Comparison of ENCODE assay signal across 8 cellular contexts in the genomic region with DNA sequence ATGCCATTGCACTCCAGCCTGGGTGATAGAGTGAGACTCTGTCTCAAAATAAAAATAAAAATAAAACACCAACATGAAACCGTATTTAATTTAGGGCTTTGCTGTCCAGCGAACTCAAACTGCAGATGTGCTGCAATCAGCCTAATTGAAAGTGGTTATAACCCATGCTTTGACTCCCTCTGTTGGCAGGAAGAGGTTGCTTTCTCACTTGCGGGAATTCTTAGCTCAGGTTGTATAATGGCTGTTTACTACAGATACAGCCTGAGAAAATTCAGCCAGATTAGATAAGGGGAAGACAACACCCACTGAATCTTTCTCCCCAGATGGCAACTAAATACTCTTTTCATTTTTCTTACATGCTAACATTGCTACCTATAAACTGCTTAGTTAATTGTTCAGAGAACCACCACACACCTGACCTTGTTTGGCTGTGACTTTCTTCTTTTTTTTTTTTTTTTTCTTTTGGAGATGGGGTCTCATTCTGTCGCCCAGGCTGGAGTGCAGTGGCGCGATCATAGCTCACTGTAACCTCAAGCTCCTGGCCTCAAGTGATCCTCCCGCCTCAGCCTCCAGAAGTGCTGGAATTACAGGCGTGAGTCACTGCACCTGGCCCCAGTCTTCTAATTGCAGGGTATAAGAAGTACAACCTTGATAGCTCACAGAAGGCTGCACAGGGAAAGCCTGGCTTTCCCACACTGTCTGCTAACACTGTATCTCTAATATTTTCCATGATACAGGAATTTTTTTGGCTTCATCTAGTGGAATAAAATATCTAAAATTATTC. TPM values are rescaled to one million over a fixed set of nuclear protein-coding genes. Genes with fewer than 3 reads are reported as not detected.
DNase-seq lines count a peak whose midpoint lies in the region; ATAC-seq and TF ChIP-seq lines count a peak whose summit lies in the region.

No MANE protein-coding gene starts in this region.

- H3K27ac ChIP-seq in SU-DHL-6 (ENCODE audit: low read depth, low read length): no peak overlapping the region
- H3K27ac ChIP-seq in caudate nucleus (ENCODE audit: low read depth, low read length): peak overlapping the region; percentile 65
- peak overlapping the region in 1 of 3 donors; percentile 5 for H3K27ac ChIP-seq in right lobe of liver
- H3K27ac ChIP-seq in transverse colon: peak overlapping the region; percentile 94 to 100 (median 98)

- POLR2A ChIA-PET in GM10248 (lab: Yijun Ruan, JAX): no interaction called here

- no peak overlapping the region for H2AFZ ChIP-seq in SU-DHL-6 (ENCODE audit: low read depth, low read length, severe bottlenecking)

- ATAC-seq in right lobe of liver: peak; percentile 31 to 52 (median 38)

- CTCF ChIA-PET in GM10248 (lab: Yijun Ruan, JAX): interaction anchor here (0.7 to 6.4 kb wide), 29 partner anchors 10 to 540 kb away, joined by 3 to 81 read pairs (median 3); partner anchors contain the start of genes BCAR3 and DR1

- in situ Hi-C loops in transverse colon (cut with MboI; ENCODE audit: low pct_ligation_motif_present in 1 of 4, low pct_unique_long_range_greater_than_20kb in 1 of 4, low sequenced_read_pairs in 3 of 4): loop anchor here in 2 of 4 donors (25.0 kb wide), 2 partner anchors 407 to 532 kb away; partner anchors contain the start of gene FNBP1L (in 1 of the 2)

- H3K9me3 ChIP-seq in SU-DHL-6 (ENCODE audit: insufficient read depth, low read length): no peaks in the 10 kb centered on the region
- no peaks in the 10 kb centered on the region for H3K9me3 ChIP-seq in right lobe of liver
- H3K9me3 ChIP-seq in transverse colon: no peaks in the 10 kb centered on the region

- no peaks in the 10 kb centered on the region for H3K79me2 ChIP-seq in SU-DHL-6 (ENCODE audit: insufficient read depth, low read length)

- H3K4me1 ChIP-seq in right lobe of liver (peaks cover 0 to 6% (median 0%) of the 10 kb centered on the region in 4 donors), transverse colon (peaks cover 11 to 30% (median 20%) of the 10 kb centered on the region in 4 donors)

- no peaks in the 10 kb centered on the region for H3K36me3 ChIP-seq in SU-DHL-6 (ENCODE audit: low read length)
- H3K36me3 ChIP-seq in right lobe of liver: no peaks in the 10 kb centered on the region
- H3K36me3 ChIP-seq in transverse colon: no peaks in the 10 kb centered on the region

- DNase-seq in AG09319 (ENCODE audit: extremely low read depth, low read depth) (peak; percentile 66), GM10248 (ENCODE audit: extremely low spot score) (peak; percentile 62), NCI-H146 (lab: John Stamatoyannopoulos, UW) (peak; percentile 60), caudate nucleus (lab: John Stamatoyannopoulos, UW) (peak in 31 of 61 donors; percentile 1 to 77 (median 13)), right lobe of liver (peak in 1 of 3 donors; percentile 51), transverse colon (peak; percentile 40), ecto neural progenitor cell (ENCODE audit: low spot score) (no peak)

- WGBS in right lobe of liver (ENCODE audit: insufficient coverage, low coverage, low lambda C conversion rate, missing lambda C conversion rate): 21% methylated on average over 7 of the region's 8 CpGs
- WGBS in transverse colon (ENCODE audit: low coverage in 1 of 2), 2 donors: 37 to 41% methylated on average over 7 to 8 of the region's 8 CpGs

- no peak for TF ChIP-seq POLR2A in right lobe of liver (IDR thresholded peaks at IDR 0.05)
- TF ChIP-seq POLR2A in transverse colon (IDR thresholded peaks at IDR 0.05): no peak

- no peak for TF ChIP-seq EP300 in transverse colon (IDR thresholded peaks at IDR 0.05; ENCODE audit: low read depth)

- no peaks in the 10 kb centered on the region for H3K27me3 ChIP-seq in SU-DHL-6 (ENCODE audit: low read length)
- no peaks in the 10 kb centered on the region for H3K27me3 ChIP-seq in right lobe of liver
- H3K27me3 ChIP-seq in transverse colon: no peaks in the 10 kb centered on the region

- TF ChIP-seq CTCF in AG09319 (IDR thresholded peaks at IDR 0.05; ENCODE audit: low read depth, low read length): peak; percentile 89
- TF ChIP-seq CTCF in GM10248 (IDR thresholded peaks at IDR 0.05; ENCODE audit: control extremely low read depth, extremely low read depth, low read depth, missing control alignments): peak; percentile 72
- peak; percentile 71 for TF ChIP-seq CTCF in SU-DHL-6 (IDR thresholded peaks at IDR 0.05; ENCODE audit: insufficient read depth, low read length, poor library complexity, severe bottlenecking)
- peak; percentile 69 to 84 (median 74) for TF ChIP-seq CTCF in right lobe of liver (IDR thresholded peaks at IDR 0.05)
- peak; percentile 56 to 81 (median 67) for TF ChIP-seq CTCF in transverse colon (IDR thresholded peaks at IDR 0.05)

- no peak overlapping the region for H3K4me2 ChIP-seq in SU-DHL-6 (ENCODE audit: low read depth, low read length, poor library complexity, severe bottlenecking)

- H4K20me1 ChIP-seq in SU-DHL-6 (ENCODE audit: low read depth, low read length): no peaks in the 10 kb centered on the region

- H3K9me2 ChIP-seq in SU-DHL-6 (replicated peaks; ENCODE audit: insufficient read depth, low read length): no peaks in the 10 kb centered on the region

- H3F3A ChIP-seq in SU-DHL-6 (ENCODE audit: insufficient read depth): no peaks in the 10 kb centered on the region

- H3K4me3 ChIP-seq in SU-DHL-6 (ENCODE audit: insufficient read depth, low read length, poor library complexity, severe bottlenecking): no peak overlapping the region
- H3K4me3 ChIP-seq in right lobe of liver: no peak overlapping the region
- no peak overlapping the region for H3K4me3 ChIP-seq in transverse colon

- intact Hi-C loops in right lobe of liver (cut with DNase I): no loop called here
- intact Hi-C loops in transverse colon (cut with DNase I; ENCODE audit: low total_unique reads): loop anchor here (10.0 kb wide), 2 partner anchors 220 to 400 kb away; partner anchors contain the start of gene FNBP1L

- H3K9ac ChIP-seq in SU-DHL-6 (ENCODE audit: low read length): no peak overlapping the region

RNA-seq across cellular contexts. Expression of gene DNTTIP2, which starts 34.6 kb away (rescaled TPM):
- 10 to 100 TPM; 15.0 to 27.0 (median 22.2) TPM for total RNA-seq in right lobe of liver
- total RNA-seq in transverse colon: 10 to 100 TPM in 3 of 4 donors, 1 to 10 TPM in 1; 3.0 to 37.6 (median 24.2) TPM
